Comparison of ENCODE assay signal across 16 cellular contexts in genomic region chr14:22552001-22552826, GRCh38. TPM values are rescaled to one million over a fixed set of nuclear protein-coding genes. Genes with fewer than 3 reads are reported as not detected.
DNase-seq lines count a peak whose midpoint lies in the region; ATAC-seq and TF ChIP-seq lines count a peak whose summit lies in the region.
"Had no signal": no experiment of that assay in that cellular context is flagged by ENCODE, and none has a peak within 500 bp of the region (broad histone marks: within the 10 kb centered on the region; RNA-seq: fewer than 3 reads in every experiment).

No MANE protein-coding gene starts in this region.

- H3F3A ChIP-seq in SK-N-SH (replicated peaks; ENCODE audit: insufficient read depth), result peaks cover 12% of the 10 kb centered on the region

- H3K27me3 ChIP-seq in SK-N-SH (ENCODE audit: insufficient read depth), result no peaks in the 10 kb centered on the region
- H3K27me3 ChIP-seq: gastrocnemius medialis, sigmoid colon had no signal

- DNase-seq in activated CD4-positive, alpha-beta T cell treated with anti-CD3 and anti-CD28 coated beads, Interleukin-2, amount 50 U/mL, for 48 hours, result peak; percentile 29 to 46
- DNase-seq in activated CD4-positive, alpha-beta T cell treated with anti-CD3 and anti-CD28 coated beads, Interleukin-2, amount 50 U/mL, for 1 hour, result no peak
- peak; percentile 47 for DNase-seq in activated CD4-positive, alpha-beta memory T cell treated with anti-CD3 and anti-CD28 coated beads for 36 hours
- no peak for DNase-seq in stimulated activated naive B cell treated with anti-CD40 and anti-IgM and Interleukin-4, amounts not matched to agents 10 μg/mL and 1 μg/mL and 100 μg/mL, for 72 hours
- no peak for DNase-seq in SK-N-SH
- DNase-seq in type B pancreatic cell (ENCODE audit: extremely low spot score, unreplicated experiment), result no peak
- DNase-seq: gastrocnemius medialis, islet precursor cell, NCI-H187, NCI-H748 treated with DMSO at 0.1 percent for 48 hours, SIG-M5, sigmoid colon had no signal

- no peaks in the 10 kb centered on the region for H3K36me3 ChIP-seq in SK-N-SH (replicated peaks in 1 of 2; ENCODE audit: control insufficient read depth in 1 of 2, insufficient read depth in 2 of 2, low read length in 1 of 2)
- H3K36me3 ChIP-seq: gastrocnemius medialis, sigmoid colon had no signal

- 78% methylated on average over 9 of the region's 13 CpGs for WGBS in SK-N-SH (ENCODE audit: low lambda C conversion rate)

- H3K27ac ChIP-seq in cingulate gyrus (ENCODE audit: low read depth, low read length), result peak overlapping the region; percentile 65
- H3K27ac ChIP-seq in SK-N-SH (ENCODE audit: low read depth in 2 of 2, low read length in 1 of 2), result no peak overlapping the region
- H3K27ac ChIP-seq: A549, gastrocnemius medialis, sigmoid colon had no signal

- H2AFZ ChIP-seq in SK-N-SH (ENCODE audit: low read depth), result no peak overlapping the region

- peaks cover 70% of the 10 kb centered on the region for H3K36me3 Mint-ChIP-seq in activated CD4-positive, alpha-beta memory T cell treated with anti-CD3 and anti-CD28 coated beads for 36 hours
- peaks cover 37 to 43% of the 10 kb centered on the region in 2 donors for H3K36me3 Mint-ChIP-seq in stimulated activated naive B cell treated with anti-CD40 and anti-IgM and Interleukin-4, amounts not matched to agents 10 μg/mL and 1 μg/mL and 100 μg/mL, for 72 hours
- no peaks in the 10 kb centered on the region for H3K36me3 Mint-ChIP-seq in type B pancreatic cell

- no peak for TF ChIP-seq RAD21 in SK-N-SH (IDR thresholded peaks at IDR 0.05; ENCODE audit: low read length)

- CTCF ChIA-PET in activated CD4-positive, alpha-beta memory T cell treated with anti-CD3 and anti-CD28 coated beads for 36 hours (lab: Charles Lee), result interaction anchor here (0.5 to 6.0 kb wide), 13 partner anchors 8 to 817 kb away, joined by 3 to 273 read pairs (median 3); no protein-coding TSS in a partner anchor
- CTCF ChIA-PET in SK-N-SH (lab: Yijun Ruan, JAX), result interaction anchor here (1.2 to 10.3 kb wide), 3 partner anchors 16 to 301 kb away, joined by 3 to 116 read pairs (median 5); no protein-coding TSS in a partner anchor

- H4K20me1 ChIP-seq in SK-N-SH (ENCODE audit: insufficient read depth), result no peaks in the 10 kb centered on the region

- peaks cover 3% of the 10 kb centered on the region for H3K9me3 Mint-ChIP-seq in activated CD4-positive, alpha-beta memory T cell treated with anti-CD3 and anti-CD28 coated beads for 36 hours
- H3K9me3 Mint-ChIP-seq in stimulated activated naive B cell treated with anti-CD40 and anti-IgM and Interleukin-4, amounts not matched to agents 10 μg/mL and 1 μg/mL and 100 μg/mL, for 72 hours, result no peaks in the 10 kb centered on the region
- no peaks in the 10 kb centered on the region for H3K9me3 Mint-ChIP-seq in type B pancreatic cell

- ATAC-seq in stimulated activated naive B cell treated with anti-CD40 and anti-IgM and Interleukin-4, amounts not matched to agents 10 μg/mL and 1 μg/mL and 100 μg/mL, for 72 hours (replicated peaks), result no peak
- ATAC-seq in GM18873 (IDR thresholded peaks at IDR 0.05; ENCODE audit: low FRiP score, unreplicated experiment), result no peak
- ATAC-seq: A549, gastrocnemius medialis, K562 had no signal

- no peaks in the 10 kb centered on the region for H3K9me3 ChIP-seq in SK-N-SH
- H3K9me3 ChIP-seq: A549, gastrocnemius medialis, sigmoid colon had no signal

- POLR2A ChIA-PET in activated CD4-positive, alpha-beta memory T cell treated with anti-CD3 and anti-CD28 coated beads for 36 hours (lab: Charles Lee), result interaction anchor here (0.6 to 12.9 kb wide), 23 partner anchors 9 to 705 kb away, joined by 3 to 268 read pairs (median 4); no protein-coding TSS in a partner anchor
- POLR2A ChIA-PET in SK-N-SH (lab: Yijun Ruan, JAX), result interaction anchor here (0.6 kb wide), 1 partner anchor 468 kb away, joined by 3 read pairs; no protein-coding TSS in a partner anchor

- H3K9ac ChIP-seq in SK-N-SH, result no peak overlapping the region

- H3K4me3 Mint-ChIP-seq in activated CD4-positive, alpha-beta memory T cell treated with anti-CD3 and anti-CD28 coated beads for 36 hours, result peak overlapping the region; percentile 80
- H3K4me3 Mint-ChIP-seq in stimulated activated naive B cell treated with anti-CD40 and anti-IgM and Interleukin-4, amounts not matched to agents 10 μg/mL and 1 μg/mL and 100 μg/mL, for 72 hours, result peak overlapping the region; percentile 66 to 75
- no peak overlapping the region for H3K4me3 Mint-ChIP-seq in type B pancreatic cell

- no peaks in the 10 kb centered on the region for H3K79me2 ChIP-seq in SK-N-SH (ENCODE audit: insufficient read depth)

- no peak overlapping the region for H3K4me2 ChIP-seq in SK-N-SH
- H3K4me2 ChIP-seq: A549 had no signal

- intact Hi-C loops in activated CD4-positive, alpha-beta memory T cell treated with anti-CD3 and anti-CD28 coated beads for 36 hours (cut with micrococcal nuclease), result loop anchor here (10.0 kb wide), 1 partner anchor 1097 kb away; the partner anchor contains the start of gene CHD8

- TF ChIP-seq EP300 in SK-N-SH (IDR thresholded peaks at IDR 0.05; ENCODE audit: borderline replicate concordance in 1 of 2, low read depth in 1 of 2, low read length in 1 of 2), result no peak

- peak overlapping the region; percentile 99 for H3K27ac Mint-ChIP-seq in activated CD4-positive, alpha-beta memory T cell treated with anti-CD3 and anti-CD28 coated beads for 36 hours
- H3K27ac Mint-ChIP-seq in stimulated activated naive B cell treated with anti-CD40 and anti-IgM and Interleukin-4, amounts not matched to agents 10 μg/mL and 1 μg/mL and 100 μg/mL, for 72 hours, result peak overlapping the region; percentile 92
- no peak overlapping the region for H3K27ac Mint-ChIP-seq in type B pancreatic cell

- peaks cover 0 to 44% of the 10 kb centered on the region in 2 experiments; a peak in 3 of 4 replicates for H3K4me1 ChIP-seq in SK-N-SH (ENCODE audit: control insufficient read depth in 1 of 2, insufficient read depth in 2 of 2, low read depth in 1 of 2, low read length in 1 of 2)

- TF ChIP-seq CTCF in SK-N-SH (IDR thresholded peaks at IDR 0.05), result no peak
- TF ChIP-seq CTCF in type B pancreatic cell (conservative IDR thresholded peaks at IDR 0.05), result no peak

- H3K4me1 Mint-ChIP-seq in activated CD4-positive, alpha-beta memory T cell treated with anti-CD3 and anti-CD28 coated beads for 36 hours (ENCODE audit: low read depth), result peaks cover 87% of the 10 kb centered on the region
- H3K4me1 Mint-ChIP-seq in stimulated activated naive B cell treated with anti-CD40 and anti-IgM and Interleukin-4, amounts not matched to agents 10 μg/mL and 1 μg/mL and 100 μg/mL, for 72 hours, result peaks cover 81 to 94% of the 10 kb centered on the region in 2 donors
- peaks cover 37% of the 10 kb centered on the region for H3K4me1 Mint-ChIP-seq in type B pancreatic cell (ENCODE audit: unreplicated experiment)

- no peaks in the 10 kb centered on the region for H3K9me2 ChIP-seq in SK-N-SH

- no peak overlapping the region for H3K4me3 ChIP-seq in SK-N-SH (ENCODE audit: low read depth in 2 of 2, low read length in 1 of 2)
- H3K4me3 ChIP-seq: A549, gastrocnemius medialis, K562, sigmoid colon had no signal

- peaks cover 4% of the 10 kb centered on the region for H3K27me3 Mint-ChIP-seq in activated CD4-positive, alpha-beta memory T cell treated with anti-CD3 and anti-CD28 coated beads for 36 hours
- peaks cover 0 to 4% of the 10 kb centered on the region in 2 donors for H3K27me3 Mint-ChIP-seq in stimulated activated naive B cell treated with anti-CD40 and anti-IgM and Interleukin-4, amounts not matched to agents 10 μg/mL and 1 μg/mL and 100 μg/mL, for 72 hours
- H3K27me3 Mint-ChIP-seq in type B pancreatic cell, result peaks cover 15% of the 10 kb centered on the region

TF ChIP-seq in SK-N-SH, 30 proteins besides CTCF, POLR2A, EP300 and RAD21:
- TF ChIP-seq TCF12 (IDR thresholded peaks at IDR 0.05) (no peak), TAF1 (IDR thresholded peaks at IDR 0.05; ENCODE audit: borderline replicate concordance, low read depth, low read length) (no peak), YY1 (IDR thresholded peaks at IDR 0.05; ENCODE audit: low read depth) (no peak), CHD2 (IDR thresholded peaks at IDR 0.05; ENCODE audit: low read length, partially characterized antibody) (no peak), MEF2A (IDR thresholded peaks at IDR 0.05; ENCODE audit: borderline replicate concordance, low read depth) (no peak), IRF3 (IDR thresholded peaks at IDR 0.05; ENCODE audit: low read depth, low read length) (no peak), RXRA (IDR thresholded peaks at IDR 0.05; ENCODE audit: borderline replicate concordance, low read depth) (no peak)
TF ChIP-seq in SK-N-SH: peak in this region for 0.

RNA-seq across cellular contexts. Expression of gene DAD1, which starts 36.8 kb away (rescaled TPM):
- total RNA-seq in activated CD4-positive, alpha-beta memory T cell treated with anti-CD3 and anti-CD28 coated beads for 36 hours, result 100 to 1,000 TPM; 292 to 305 TPM
- 406 and 478 TPM in 2 replicates for polyA plus RNA-seq in SK-N-SH (2012; rRNA removed)
- polyA plus RNA-seq in SK-N-SH (2012; cell fraction: cytosol; rRNA removed), result 402 and 422 TPM in 2 replicates
- 149 and 190 TPM in 2 replicates for polyA plus RNA-seq in SK-N-SH (2012; cell fraction: nucleus; rRNA removed)
- 191 and 228 TPM in 2 replicates for total RNA-seq in type B pancreatic cell (ENCODE audit: low replicate concordance)

RNA-seq across cellular contexts. Expression of gene ABHD4, which starts 45.9 kb away (rescaled TPM):
- total RNA-seq in activated CD4-positive, alpha-beta memory T cell treated with anti-CD3 and anti-CD28 coated beads for 36 hours, result 10 to 100 TPM; 10.0 to 13.6 TPM
- 15.0 and 18.8 TPM in 2 replicates for polyA plus RNA-seq in SK-N-SH (2012; rRNA removed)
- 8.3 and 12.0 TPM in 2 replicates for polyA plus RNA-seq in SK-N-SH (2012; cell fraction: cytosol; rRNA removed)
- 14.3 and 16.8 TPM in 2 replicates for polyA plus RNA-seq in SK-N-SH (2012; cell fraction: nucleus; rRNA removed)
- total RNA-seq in type B pancreatic cell (ENCODE audit: low replicate concordance), result 34.1 and 71.0 TPM in 2 replicates

Comparison
In these comparisons a context has a peak if more than half of its experiments do, and no peak if none do; other contexts are left out.
1. DNase-seq: peak in activated CD4-positive, alpha-beta T cell treated with anti-CD3 and anti-CD28 coated beads, Interleukin-2, amount 50 U/mL, for 48 hours (2 of 2) and activated CD4-positive, alpha-beta memory T cell treated with anti-CD3 and anti-CD28 coated beads for 36 hours (single experiment); none in activated CD4-positive, alpha-beta T cell treated with anti-CD3 and anti-CD28 coated beads, Interleukin-2, amount 50 U/mL, for 1 hour (single experiment), stimulated activated naive B cell treated with anti-CD40 and anti-IgM and Interleukin-4, amounts not matched to agents 10 μg/mL and 1 μg/mL and 100 μg/mL, for 72 hours (single experiment), SK-N-SH (single experiment) and type B pancreatic cell (single experiment).